ENCODE assay signal across 6 cellular contexts in the genomic region with DNA sequence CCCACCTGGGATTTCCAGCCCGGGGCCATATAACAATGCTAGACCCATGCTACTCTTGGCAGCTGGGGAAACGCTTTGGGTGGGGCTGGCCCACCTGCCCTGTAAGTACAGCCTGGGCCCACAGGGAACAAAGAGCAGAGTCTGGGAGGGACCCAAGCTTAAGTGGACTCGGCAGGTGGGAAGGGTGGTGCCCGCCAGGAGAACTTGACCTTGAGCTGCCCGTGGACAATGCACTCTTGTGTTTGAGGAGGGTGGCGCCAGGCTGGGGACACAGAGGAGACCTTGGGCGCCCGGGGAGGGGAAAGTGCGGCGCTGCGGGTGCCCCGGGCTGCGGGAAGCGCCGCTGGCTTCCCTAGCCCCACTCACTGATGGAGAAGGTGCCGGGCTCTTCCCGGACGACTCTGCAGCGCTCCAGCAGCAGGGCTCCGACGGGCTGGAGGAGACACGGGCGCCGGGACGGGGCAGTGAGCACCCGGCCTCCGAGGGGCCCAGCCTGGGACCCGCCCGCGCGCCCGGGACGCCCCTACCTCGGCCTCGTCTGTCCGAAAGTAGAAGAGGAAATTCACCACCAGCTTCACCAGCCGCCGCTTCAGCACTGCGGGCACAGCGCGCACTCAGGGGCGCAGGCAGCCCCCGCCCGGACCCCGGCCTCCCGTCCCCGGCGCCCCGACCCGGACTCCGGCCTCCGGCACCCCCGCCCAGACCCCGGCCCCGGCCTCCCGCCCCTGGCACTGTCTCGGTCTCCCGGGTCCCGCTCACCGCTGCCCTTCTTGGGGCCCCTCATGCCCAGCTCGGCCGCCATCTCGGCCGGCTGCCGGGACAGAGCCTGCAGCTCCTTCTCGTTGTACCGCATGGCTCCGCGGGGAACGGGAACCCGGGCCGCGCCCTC. TPM values are rescaled to one million over a fixed set of nuclear protein-coding genes. Genes with fewer than 3 reads are reported as not detected.
DNase-seq lines count a peak whose midpoint lies in the region; TF ChIP-seq lines count a peak whose summit lies in the region.

No MANE protein-coding gene starts in this region.

- peak; percentile 71 for DNase-seq in activated CD8-positive, alpha-beta memory T cell treated with anti-CD3 and anti-CD28 coated beads for 24 hours
- DNase-seq in activated CD8-positive, alpha-beta memory T cell treated with anti-CD3 and anti-CD28 coated beads, Interleukin-2, amount 50 U/mL, for 4 hours, result no peak
- DNase-seq in MG63 (no peak), islet precursor cell (no peak)

- H3K9me3 Mint-ChIP-seq in brain (peaks cover 0 to 15% (median 7%) of the 10 kb centered on the region in 5 experiments), nephron (no peaks in the 10 kb centered on the region)

- H3K9me3 ChIP-seq in MG63, result no peaks in the 10 kb centered on the region

- H3K4me1 Mint-ChIP-seq in brain (peaks cover 58% of the 10 kb centered on the region), nephron (peaks cover 43% of the 10 kb centered on the region)

- H3K27ac Mint-ChIP-seq in brain (peak overlapping the region; percentile 97 to 100 (median 100)), nephron (peak overlapping the region; percentile 99 to 100 (median 99))

- H3K4me3 Mint-ChIP-seq in brain (peak overlapping the region; percentile 94 to 98 (median 97)), nephron (peak overlapping the region; percentile 97 to 100 (median 98))

- peaks cover 20% of the 10 kb centered on the region for H3K36me3 ChIP-seq in MG63

- no peaks in the 10 kb centered on the region for H3K27me3 ChIP-seq in MG63

- H3K36me3 Mint-ChIP-seq in brain, result peaks cover 34% of the 10 kb centered on the region
- peaks cover 21% of the 10 kb centered on the region for H3K36me3 Mint-ChIP-seq in nephron (ENCODE audit: low read depth)

- H3K27me3 Mint-ChIP-seq in brain (peaks cover 20% of the 10 kb centered on the region), nephron (ENCODE audit: low read depth) (no peaks in the 10 kb centered on the region)

- TF ChIP-seq CTCF in brain (conservative IDR thresholded peaks at IDR 0.05) (no peak), nephron (IDR thresholded peaks at IDR 0.05; ENCODE audit: unreplicated experiment in 3 of 3) (no peak)

- H3K4me3 ChIP-seq in MG63, result peak overlapping the region; percentile 66

RNA-seq across cellular contexts. Expression of a gene that starts 0.5 kb away (rescaled TPM):
- total RNA-seq in MG63 (2014; rRNA removed; shearing (Covaris generic); ENCODE audit: low replicate concordance), result 23.1 and 25.6 TPM in 2 replicates
- 124 TPM for polyA plus RNA-seq in brain (ENCODE audit: insufficient read depth, low read depth, low replicate concordance)

RNA-seq across cellular contexts. Expression of a gene that starts 1.0 kb away (rescaled TPM):
- 5.5 and 23.7 TPM in 2 replicates for total RNA-seq in MG63 (2014; rRNA removed; shearing (Covaris generic); ENCODE audit: low replicate concordance)
- polyA plus RNA-seq in brain (ENCODE audit: insufficient read depth, low read depth, low replicate concordance), result 300 TPM

RNA-seq across cellular contexts. Expression of a gene that starts 13.5 kb away (rescaled TPM):
- 0.49 and 4.1 TPM in 2 replicates for total RNA-seq in MG63 (2014; rRNA removed; shearing (Covaris generic); ENCODE audit: low replicate concordance)
- polyA plus RNA-seq in brain (ENCODE audit: insufficient read depth, low read depth, low replicate concordance), result 23.2 TPM

RNA-seq across cellular contexts. Expression of a gene that starts 20.6 kb away (rescaled TPM):
- not detected in 2 replicates for total RNA-seq in MG63 (2014; rRNA removed; shearing (Covaris generic); ENCODE audit: low replicate concordance)
- 5.7 TPM for polyA plus RNA-seq in brain (ENCODE audit: insufficient read depth, low read depth, low replicate concordance)

RNA-seq across cellular contexts. Expression of a gene that starts 46.3 kb away (rescaled TPM):
- not detected in 2 replicates for total RNA-seq in MG63 (2014; rRNA removed; shearing (Covaris generic); ENCODE audit: low replicate concordance)
- polyA plus RNA-seq in brain (ENCODE audit: insufficient read depth, low read depth, low replicate concordance), result not detected
